22 cellular contexts compared by ENCODE assay signal in the genomic region with DNA sequence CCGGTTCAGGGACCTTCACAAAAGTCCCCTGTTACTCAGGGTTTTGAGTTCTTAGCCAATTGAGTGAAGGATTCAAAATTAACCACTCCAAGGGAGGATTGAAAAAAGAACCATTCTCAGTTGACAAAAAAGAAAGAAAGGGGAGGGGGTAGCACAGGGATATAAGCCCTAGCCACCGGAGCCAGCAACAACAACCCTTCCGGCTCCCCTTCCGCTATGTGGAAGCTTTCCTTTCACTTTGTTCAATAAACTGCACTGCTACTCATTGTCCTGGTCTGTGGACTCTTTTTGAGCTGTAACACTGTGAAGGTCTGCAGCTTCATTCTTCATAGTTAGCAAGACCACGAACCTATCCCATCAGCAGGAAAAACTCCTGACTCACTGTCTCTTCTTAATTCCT.
"Had no signal": no experiment of that assay in that cellular context is flagged by ENCODE, and none has a peak within 500 bp of the region (broad histone marks: within the 10 kb centered on the region; RNA-seq: fewer than 3 reads in every experiment).

No MANE protein-coding gene starts in this region.

- H3K4me1 Mint-ChIP-seq: neural crest cell had no signal

- H3K9me3 ChIP-seq: esophagus muscularis mucosa, gastrocnemius medialis, pancreas, stomach had no signal

- H3K4me3 ChIP-seq: dorsolateral prefrontal cortex, esophagus muscularis mucosa, gastrocnemius medialis, mucosa of descending colon, pancreas, stomach had no signal

- H3K4me1 ChIP-seq: esophagus muscularis mucosa, gastrocnemius medialis, pancreas, stomach had no signal

- H3K27ac Mint-ChIP-seq: naive thymus-derived CD8-positive, alpha-beta T cell; progenitor cell of endocrine pancreas had no signal

- H3K4me3 Mint-ChIP-seq: naive thymus-derived CD8-positive, alpha-beta T cell; neural crest cell had no signal

- H3K27me3 ChIP-seq: dorsolateral prefrontal cortex, esophagus muscularis mucosa, gastrocnemius medialis, pancreas, stomach had no signal

- H3K36me3 ChIP-seq: esophagus muscularis mucosa, gastrocnemius medialis, pancreas, stomach had no signal

- ATAC-seq: gastrocnemius medialis; mucosa of descending colon; naive thymus-derived CD8-positive, alpha-beta T cell; pancreas; right cardiac atrium had no signal

- H3K27me3 Mint-ChIP-seq: naive thymus-derived CD8-positive, alpha-beta T cell had no signal

- DNase-seq: cortex of kidney; dorsolateral prefrontal cortex; effector memory CD4-positive, alpha-beta T cell; gastrocnemius medialis; glutamatergic neuron; kidney glomerular epithelial cell; mammary epithelial cell; mucosa of descending colon; naive thymus-derived CD8-positive, alpha-beta T cell; occipital lobe; pancreas; right cardiac atrium; small intestine; stimulated activated CD4-positive, alpha-beta T cell treated with anti-CD3 and anti-CD28 coated beads, Interleukin-12 subunit alpha, Interleukin-12 subunit beta, amount 100 ng/mL, for 4 hours; stimulated activated naive CD4-positive, alpha-beta T cell; stomach; substantia nigra; trophoblast cell had no signal

- H3K36me3 Mint-ChIP-seq: naive thymus-derived CD8-positive, alpha-beta T cell had no signal

- H3K27ac ChIP-seq: dorsolateral prefrontal cortex, epithelial cell of prostate, esophagus muscularis mucosa, gastrocnemius medialis, pancreas, stomach had no signal
